ENCODE assay signal across 8 cellular contexts in the genomic region with DNA sequence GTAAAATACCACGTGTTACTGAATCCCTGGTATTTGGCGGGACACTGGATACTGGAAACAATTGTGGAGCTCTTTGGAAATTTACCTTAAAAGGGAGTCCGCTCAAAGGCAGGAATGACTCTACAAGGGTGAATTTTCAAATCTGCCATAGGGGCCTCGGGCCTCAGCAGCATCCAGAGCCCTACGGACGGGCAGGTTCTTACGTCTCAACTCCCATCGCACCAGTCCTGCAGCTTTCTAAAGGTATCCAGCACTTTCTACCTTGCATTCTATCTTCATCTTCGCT. TPM values are rescaled to one million over a fixed set of nuclear protein-coding genes. Genes with fewer than 3 reads are reported as not detected.
DNase-seq lines count a peak whose midpoint lies in the region; ATAC-seq and TF ChIP-seq lines count a peak whose summit lies in the region.

No MANE protein-coding gene starts in this region.

- H3K9ac ChIP-seq in endodermal cell (ENCODE audit: extremely low read depth, low read length, poor library complexity, severe bottlenecking): peak overlapping the region; percentile 91

- H3K4me1 ChIP-seq in OCI-LY7 (ENCODE audit: insufficient read depth, low read length, poor library complexity, severe bottlenecking): peaks cover 58% of the 10 kb centered on the region
- peaks cover 9% of the 10 kb centered on the region for H3K4me1 ChIP-seq in endodermal cell (ENCODE audit: control insufficient read depth, insufficient read depth, low read length)
- H3K4me1 ChIP-seq in neuron (ENCODE audit: insufficient read depth, low read length): peaks cover 27% of the 10 kb centered on the region

- H3K79me2 ChIP-seq in OCI-LY7 (ENCODE audit: insufficient read depth, low read depth, low read length): peaks cover 77% of the 10 kb centered on the region

- peak overlapping the region; percentile 88 to 97 (median 95) for H3K27ac Mint-ChIP-seq in CD14-positive monocyte
- peak overlapping the region; percentile 98 for H3K27ac Mint-ChIP-seq in endodermal cell

- H3K9me3 ChIP-seq in OCI-LY7 (ENCODE audit: low read length): no peaks in the 10 kb centered on the region
- H3K9me3 ChIP-seq in endodermal cell (ENCODE audit: control insufficient read depth, low read length): no peaks in the 10 kb centered on the region
- H3K9me3 ChIP-seq in neuron (ENCODE audit: low read length): no peaks in the 10 kb centered on the region

- TF ChIP-seq CTCF in CD14-positive monocyte (IDR thresholded peaks at IDR 0.05): no peak
- TF ChIP-seq CTCF in OCI-LY7 (conservative IDR thresholded peaks at IDR 0.05; ENCODE audit: low read length): no peak
- TF ChIP-seq CTCF in endodermal cell (conservative IDR thresholded peaks at IDR 0.05): no peak

- peak overlapping the region; percentile 83 for H3K4me2 ChIP-seq in OCI-LY7 (ENCODE audit: low read length)

- H3K9me2 ChIP-seq in OCI-LY7 (ENCODE audit: insufficient read depth, low read length): no peaks in the 10 kb centered on the region

- ATAC-seq in HG03457 (IDR thresholded peaks at IDR 0.05; ENCODE audit: unreplicated experiment): no peak

- BruUV-seq in OCI-LY7 (replicated peaks; lab: Mats Ljungman, UMichigan): TSS peak; percentile 94

- H4K20me1 ChIP-seq in OCI-LY7 (ENCODE audit: insufficient read depth, low read length): peaks cover 31% of the 10 kb centered on the region; the same call in 1 of the 2 replicates

- H3K4me3 Mint-ChIP-seq in CD14-positive monocyte (peak overlapping the region; percentile 93 to 96), endodermal cell (peak overlapping the region; percentile 81)

- H2AFZ ChIP-seq in OCI-LY7 (ENCODE audit: low read length): peak overlapping the region; percentile 18; the same call in 1 of the 2 replicates
- peak overlapping the region; percentile 50 for H2AFZ ChIP-seq in neuron (ENCODE audit: low read depth, low read length)

- H3K36me3 ChIP-seq in OCI-LY7 (ENCODE audit: insufficient read depth, low read length) (peaks cover 41% of the 10 kb centered on the region), endodermal cell (ENCODE audit: control insufficient read depth, insufficient read depth, low read length) (peaks cover 31% of the 10 kb centered on the region), neuron (ENCODE audit: insufficient read depth, low read length) (peaks cover 32% of the 10 kb centered on the region)

- CTCF ChIA-PET in OCI-LY7 (lab: Charles Lee; ENCODE audit: unreplicated experiment): no interaction called here

- WGBS in endodermal cell (ENCODE audit: insufficient coverage in 1 of 2, insufficient read length in 1 of 2), 2 experiments: 0% methylated on average over 8 to 9 of the region's 9 CpGs

- H3K27me3 ChIP-seq in endodermal cell (ENCODE audit: control insufficient read depth, insufficient read depth, low read length, poor library complexity, severe bottlenecking) (no peaks in the 10 kb centered on the region), neuron (ENCODE audit: insufficient read depth, low read length) (no peaks in the 10 kb centered on the region)

- H3K27me3 Mint-ChIP-seq in CD14-positive monocyte (ENCODE audit: low read depth in 3 of 3) (no peaks in the 10 kb centered on the region), endodermal cell (ENCODE audit: insufficient read depth) (no peaks in the 10 kb centered on the region)

- peaks cover 25% of the 10 kb centered on the region for H3K4me1 Mint-ChIP-seq in CD14-positive monocyte
- H3K4me1 Mint-ChIP-seq in endodermal cell: peaks cover 26% of the 10 kb centered on the region

- peaks cover 26 to 33% of the 10 kb centered on the region in 2 donors for H3K36me3 Mint-ChIP-seq in CD14-positive monocyte
- H3K36me3 Mint-ChIP-seq in endodermal cell (ENCODE audit: low read depth): peaks cover 34% of the 10 kb centered on the region

- POLR2A ChIA-PET in OCI-LY7 (lab: Charles Lee): interaction anchor here (0.7 to 2.1 kb wide), 15 partner anchors 8 to 550 kb away, joined by 3 to 46 read pairs (median 5); a partner anchor contains a TSS

- intact Hi-C loops in CD14-positive monocyte (cut with micrococcal nuclease): loop anchor here in 1 of 2 donors (5.0 kb wide), 1 partner anchor 684 kb away; a partner anchor contains a TSS
- intact Hi-C loops in OCI-LY7 (cut with micrococcal nuclease; ENCODE audit: unreplicated experiment): loop anchor here (1.0 to 5.0 kb wide), 6 partner anchors 13 to 519 kb away; a partner anchor contains a TSS

- no peak for DNase-seq in CD14-positive monocyte (ENCODE audit: low spot score)
- no peak for DNase-seq in OCI-LY7 (ENCODE audit: low spot score)
- no peak for DNase-seq in endodermal cell
- DNase-seq in DMS 273 treated with DMSO at 0.1 percent for 48 hours (lab: John Stamatoyannopoulos, UW): no peak
- no peak for DNase-seq in activated gamma-delta T cell treated with Interleukin-2 at 50 U/mL for 16 hours
- DNase-seq in AG08395 (ENCODE audit: low spot score): no peak

- no peaks in the 10 kb centered on the region for H3K9me3 Mint-ChIP-seq in CD14-positive monocyte
- H3K9me3 Mint-ChIP-seq in endodermal cell: no peaks in the 10 kb centered on the region

- peak overlapping the region; percentile 100 for H3K4me3 ChIP-seq in OCI-LY7 (ENCODE audit: low read depth, low read length, poor library complexity, severe bottlenecking)
- H3K4me3 ChIP-seq in endodermal cell (ENCODE audit: low read length): peak overlapping the region; percentile 88
- H3K4me3 ChIP-seq in neuron (ENCODE audit: low read length): peak overlapping the region; percentile 71

- H3K27ac ChIP-seq in OCI-LY7 (ENCODE audit: low read depth, low read length, poor library complexity, severe bottlenecking) (peak overlapping the region; percentile 66), endodermal cell (ENCODE audit: low read depth, low read length) (peak overlapping the region; percentile 88)

RNA-seq across cellular contexts. Expression of a gene that starts 0.2 kb away (rescaled TPM):
- polyA plus RNA-seq in CD14-positive monocyte: 1 to 10 TPM; 5.3 to 6.7 TPM
- 62.9 and 64.7 TPM in 2 replicates for total RNA-seq in OCI-LY7 (2014; rRNA removed; shearing (Covaris generic))
- total RNA-seq in OCI-LY7 (2022) (45.1 and 55.3 TPM in 2 replicates), endodermal cell (10 to 100 TPM; 29.9 to 34.6 TPM)
- 40.4 TPM for polyA plus RNA-seq in endodermal cell (2013, experiment 1 of 2)
- 30.2 TPM for polyA plus RNA-seq in endodermal cell (2013, experiment 2 of 2)

RNA-seq across cellular contexts. Expression of a gene that starts 0.6 kb away (rescaled TPM):
- 10 to 100 TPM; 63.3 to 81.4 TPM for polyA plus RNA-seq in CD14-positive monocyte
- total RNA-seq in OCI-LY7 (2014; rRNA removed; shearing (Covaris generic)): 151 and 196 TPM in 2 replicates
- total RNA-seq in OCI-LY7 (2022) (181 and 219 TPM in 2 replicates), endodermal cell (100 to 1,000 TPM; 225 to 230 TPM)
- 251 TPM for polyA plus RNA-seq in endodermal cell (2013, experiment 1 of 2)
- polyA plus RNA-seq in endodermal cell (2013, experiment 2 of 2): 217 TPM

RNA-seq across cellular contexts. Expression of a gene that starts 13.1 kb away (rescaled TPM):
- 10 to 100 TPM; 75.0 to 88.2 TPM for polyA plus RNA-seq in CD14-positive monocyte
- 46.4 and 60.8 TPM in 2 replicates for total RNA-seq in OCI-LY7 (2014; rRNA removed; shearing (Covaris generic))
- total RNA-seq in OCI-LY7 (2022) (107 and 110 TPM in 2 replicates), endodermal cell (100 to 1,000 TPM; 122 to 133 TPM)
- 83.7 TPM for polyA plus RNA-seq in endodermal cell (2013, experiment 1 of 2)
- polyA plus RNA-seq in endodermal cell (2013, experiment 2 of 2): 73.2 TPM

RNA-seq across cellular contexts. Expression of a gene that starts 41.8 kb away (rescaled TPM):
- not detected for polyA plus RNA-seq in CD14-positive monocyte
- 1.8 and 5.6 TPM in 2 replicates for total RNA-seq in OCI-LY7 (2014; rRNA removed; shearing (Covaris generic))
- total RNA-seq in OCI-LY7 (2022) (2.2 and 3.3 TPM in 2 replicates), endodermal cell (under 1 TPM; 0.46 TPM)
- polyA plus RNA-seq in endodermal cell (2013, experiment 1 of 2): 0.36 TPM
- polyA plus RNA-seq in endodermal cell (2013, experiment 2 of 2): 1.5 TPM

RNA-seq across cellular contexts. Expression of a gene that starts 55.3 kb away (rescaled TPM):
- 100 to 1,000 TPM; 412 to 500 TPM for polyA plus RNA-seq in CD14-positive monocyte
- 381 and 517 TPM in 2 replicates for total RNA-seq in OCI-LY7 (2014; rRNA removed; shearing (Covaris generic))
- 478 and 522 TPM in 2 replicates for total RNA-seq in OCI-LY7 (2022)
- 10 to 100 TPM; 44.7 to 88.8 TPM for total RNA-seq in endodermal cell
- polyA plus RNA-seq in endodermal cell (2013, experiment 1 of 2): 247 TPM
- 233 TPM for polyA plus RNA-seq in endodermal cell (2013, experiment 2 of 2)
